Comparison of ENCODE assay signal across 21 cellular contexts in genomic region chr14:59347915-59348314, GRCh38.
A peak's percentile ranks its signal among the peaks of the same experiment; 100 is the strongest.
DNase-seq lines count a peak whose midpoint lies in the region; ATAC-seq and TF ChIP-seq lines count a peak whose summit lies in the region.
"Had no signal": no experiment of that assay in that cellular context is flagged by ENCODE, and none has a peak within 500 bp of the region (broad histone marks: within the 10 kb centered on the region; RNA-seq: fewer than 3 reads in every experiment).

No MANE protein-coding gene starts in this region.

- no peak overlapping the region for H3K27ac Mint-ChIP-seq in stimulated activated effector memory CD8-positive, alpha-beta T cell treated with anti-CD3 and anti-CD28 coated beads, Interleukin-12 subunit alpha, Interleukin-12 subunit beta, amount 100 ng/mL, for 72 hours
- H3K27ac Mint-ChIP-seq in GM23338: no peak overlapping the region

- no peaks in the 10 kb centered on the region for H3K9me3 Mint-ChIP-seq in stimulated activated effector memory CD8-positive, alpha-beta T cell treated with anti-CD3 and anti-CD28 coated beads, Interleukin-12 subunit alpha, Interleukin-12 subunit beta, amount 100 ng/mL, for 72 hours
- H3K9me3 Mint-ChIP-seq in GM23338: no peaks in the 10 kb centered on the region
- H3K9me3 Mint-ChIP-seq: naive thymus-derived CD8-positive, alpha-beta T cell had no signal

- H3K27me3 Mint-ChIP-seq in GM23338 (ENCODE audit: insufficient read depth, low read depth, poor library complexity): peaks cover 5% of the 10 kb centered on the region
- H3K27me3 Mint-ChIP-seq: naive thymus-derived CD8-positive, alpha-beta T cell had no signal

- no peaks in the 10 kb centered on the region for H3K9me3 ChIP-seq in DOHH2 (ENCODE audit: control insufficient read depth, insufficient read depth, low read length)
- H3K9me3 ChIP-seq in hepatocyte (ENCODE audit: low read depth): no peaks in the 10 kb centered on the region
- H3K9me3 ChIP-seq: A549, BE2C, SJSA1, upper lobe of left lung had no signal

- peaks cover 57% of the 10 kb centered on the region for H3K4me1 ChIP-seq in DOHH2 (ENCODE audit: control insufficient read depth, low read length)
- H3K4me1 ChIP-seq in hepatocyte (ENCODE audit: insufficient read depth): peaks cover 30% of the 10 kb centered on the region
- peaks cover 24% of the 10 kb centered on the region for H3K4me1 ChIP-seq in GM23338 (ENCODE audit: insufficient read depth)

- H3K4me2 ChIP-seq in DOHH2 (ENCODE audit: low read length) (peak overlapping the region; percentile 57), hepatocyte (no peak overlapping the region), GM23338 (no peak overlapping the region)
- H3K4me2 ChIP-seq: A549, PC-9 had no signal

- peaks cover 1% of the 10 kb centered on the region for H3K36me3 Mint-ChIP-seq in stimulated activated effector memory CD8-positive, alpha-beta T cell treated with anti-CD3 and anti-CD28 coated beads, Interleukin-12 subunit alpha, Interleukin-12 subunit beta, amount 100 ng/mL, for 72 hours
- H3K36me3 Mint-ChIP-seq in GM23338 (ENCODE audit: low read depth): peaks cover 4% of the 10 kb centered on the region; the same call in 1 of the 3 replicates

- WGBS in hepatocyte (ENCODE audit: low lambda C conversion rate, missing lambda C conversion rate): 58% methylated on average over 3 of the region's 3 CpGs

- H3K9me2 ChIP-seq in DOHH2 (replicated peaks; ENCODE audit: control insufficient read depth, low read length) (no peaks in the 10 kb centered on the region), hepatocyte (replicated peaks; ENCODE audit: insufficient read depth) (no peaks in the 10 kb centered on the region), GM23338 (ENCODE audit: insufficient read depth) (no peaks in the 10 kb centered on the region; the same call in 1 of the 2 replicates)

- H3K4me1 Mint-ChIP-seq in stimulated activated effector memory CD8-positive, alpha-beta T cell treated with anti-CD3 and anti-CD28 coated beads, Interleukin-12 subunit alpha, Interleukin-12 subunit beta, amount 100 ng/mL, for 72 hours: no peaks in the 10 kb centered on the region
- H3K4me1 Mint-ChIP-seq in GM23338: peaks cover 24% of the 10 kb centered on the region
- H3K4me1 Mint-ChIP-seq: naive thymus-derived CD8-positive, alpha-beta T cell had no signal

- H3F3A ChIP-seq in DOHH2 (ENCODE audit: control insufficient read depth, insufficient read depth): peaks cover 10% of the 10 kb centered on the region
- H3F3A ChIP-seq in GM23338 (replicated peaks; ENCODE audit: low read depth): no peaks in the 10 kb centered on the region

- no peak overlapping the region for H3K4me3 Mint-ChIP-seq in stimulated activated effector memory CD8-positive, alpha-beta T cell treated with anti-CD3 and anti-CD28 coated beads, Interleukin-12 subunit alpha, Interleukin-12 subunit beta, amount 100 ng/mL, for 72 hours
- no peak overlapping the region for H3K4me3 Mint-ChIP-seq in GM23338
- H3K4me3 Mint-ChIP-seq: naive thymus-derived CD8-positive, alpha-beta T cell had no signal

- in situ Hi-C loops in SK-MEL-5 (cut with HindIII; ENCODE audit: low pct_unique_long_range_greater_than_20kb, low sequenced_read_pairs): no loop called here

- H3K27ac ChIP-seq in DOHH2 (ENCODE audit: low read depth, low read length) (peak overlapping the region; percentile 80), hepatocyte (peak overlapping the region; percentile 87), GM23338 (ENCODE audit: low read depth) (no peak overlapping the region)
- H3K27ac ChIP-seq: A549, PC-9, SJSA1 had no signal

- H2AFZ ChIP-seq in hepatocyte (no peak overlapping the region), GM23338 (no peak overlapping the region)
- H2AFZ ChIP-seq: PC-9 had no signal

- H3K36me3 ChIP-seq in DOHH2 (ENCODE audit: control insufficient read depth, low read length): peaks cover 74% of the 10 kb centered on the region
- H3K36me3 ChIP-seq in hepatocyte (replicated peaks; ENCODE audit: insufficient read depth, low read depth): no peaks in the 10 kb centered on the region
- H3K36me3 ChIP-seq in GM23338 (ENCODE audit: insufficient read depth): no peaks in the 10 kb centered on the region; the same call in 1 of the 2 replicates
- H3K36me3 ChIP-seq: BE2C, SJSA1 had no signal

- ATAC-seq in stimulated activated effector memory CD8-positive, alpha-beta T cell treated with anti-CD3 and anti-CD28 coated beads, Interleukin-12 subunit alpha, Interleukin-12 subunit beta, amount 100 ng/mL, for 72 hours: peak; percentile 26
- no peak for ATAC-seq in GM23338
- no peak for ATAC-seq in GM18907 (IDR thresholded peaks at IDR 0.05; ENCODE audit: unreplicated experiment)
- no peak for ATAC-seq in GM18870 (IDR thresholded peaks at IDR 0.05; ENCODE audit: unreplicated experiment)
- ATAC-seq: naive thymus-derived CD8-positive, alpha-beta T cell; stimulated activated naive CD8-positive, alpha-beta T cell treated with anti-CD3 and anti-CD28 coated beads, Interleukin-15, Interleukin-2, amounts not matched to agents 100 U/mL and 50 U/mL, for 24 hours had no signal

- no peaks in the 10 kb centered on the region for H3K27me3 ChIP-seq in DOHH2 (ENCODE audit: control insufficient read depth, low read length)
- H3K27me3 ChIP-seq in hepatocyte: no peaks in the 10 kb centered on the region
- no peaks in the 10 kb centered on the region for H3K27me3 ChIP-seq in GM23338 (ENCODE audit: insufficient read depth)
- H3K27me3 ChIP-seq: BE2C, SJSA1, upper lobe of left lung had no signal

- DNase-seq in SK-MEL-5 (ENCODE audit: low read depth, low spot score) (peak; percentile 68), hepatocyte (ENCODE audit: low spot score) (peak; percentile 53), GM23338 (ENCODE audit: low spot score) (no peak)
- DNase-seq in stimulated activated effector memory CD8-positive, alpha-beta T cell treated with anti-CD3 and anti-CD28 coated beads, Interleukin-12 subunit alpha, Interleukin-12 subunit beta, amount 100 ng/mL, for 72 hours (ENCODE audit: low spot score in 2 of 2): no peak
- no peak for DNase-seq in activated CD8-positive, alpha-beta memory T cell treated with anti-CD3 and anti-CD28 coated beads, Interleukin-2, amount 50 U/mL, for 48 hours
- DNase-seq: activated CD4-positive, alpha-beta T cell treated with anti-CD3 and anti-CD28 coated beads, Interleukin-2, amount 50 U/mL, for 4 hours; activated effector memory CD4-positive, alpha-beta T cell treated with anti-CD3 and anti-CD28 coated beads, Interleukin-2, amount 50 U/mL, for 16 hours; BE2C; kidney; MM.1S; naive thymus-derived CD8-positive, alpha-beta T cell; NCI-H2227 treated with DMSO at 0.1 percent for 48 hours; PC-9; stimulated activated CD4-positive, alpha-beta T cell treated with anti-CD3 and anti-CD28 coated beads, Interleukin-1b, Interleukin-23, amount 100 ng/mL, for 48 hours; stimulated activated naive CD8-positive, alpha-beta T cell treated with anti-CD3 and anti-CD28 coated beads, Interleukin-15, Interleukin-2, amounts not matched to agents 100 U/mL and 50 U/mL, for 24 hours; upper lobe of left lung had no signal

- H3K4me3 ChIP-seq in DOHH2 (ENCODE audit: low read length) (no peak overlapping the region), hepatocyte (no peak overlapping the region), GM23338 (no peak overlapping the region)
- H3K4me3 ChIP-seq: A549, PC-9, SJSA1, upper lobe of left lung had no signal

- TF ChIP-seq CTCF in DOHH2 (IDR thresholded peaks at IDR 0.05; ENCODE audit: low read depth, low read length, poor library complexity, severe bottlenecking) (no peak), hepatocyte (IDR thresholded peaks at IDR 0.05; ENCODE audit: poor library complexity) (no peak), GM23338 (conservative IDR thresholded peaks at IDR 0.05; ENCODE audit: low read depth in 2 of 2) (no peak)

- H4K20me1 ChIP-seq in DOHH2 (ENCODE audit: control insufficient read depth, insufficient read depth, low read depth, low read length) (no peaks in the 10 kb centered on the region), hepatocyte (ENCODE audit: insufficient read depth, poor library complexity, severe bottlenecking) (no peaks in the 10 kb centered on the region), GM23338 (replicated peaks; ENCODE audit: insufficient read depth) (no peaks in the 10 kb centered on the region)

- H3K79me2 ChIP-seq in DOHH2 (ENCODE audit: control insufficient read depth, low read length): no peaks in the 10 kb centered on the region
- no peaks in the 10 kb centered on the region for H3K79me2 ChIP-seq in hepatocyte
- H3K79me2 ChIP-seq in GM23338 (replicated peaks; ENCODE audit: insufficient read depth): no peaks in the 10 kb centered on the region

TF ChIP-seq in GM23338, 12 proteins besides CTCF, POLR2A, EP300 and RAD21:
- TF ChIP-seq ZNF114 (CRISPR knock-in tag; IDR thresholded peaks at IDR 0.05): no peak
TF ChIP-seq in GM23338: peak in this region for 0.

Comparison
In these comparisons a context has a peak if more than half of its experiments do, and no peak if none do; other contexts are left out.
1. DNase-seq: peak in SK-MEL-5 (single experiment) and hepatocyte (single experiment); none in stimulated activated effector memory CD8-positive, alpha-beta T cell treated with anti-CD3 and anti-CD28 coated beads, Interleukin-12 subunit alpha, Interleukin-12 subunit beta, amount 100 ng/mL, for 72 hours (0 of 2), GM23338 (single experiment) and activated CD8-positive, alpha-beta memory T cell treated with anti-CD3 and anti-CD28 coated beads, Interleukin-2, amount 50 U/mL, for 48 hours (single experiment).